In the genomic region with DNA sequence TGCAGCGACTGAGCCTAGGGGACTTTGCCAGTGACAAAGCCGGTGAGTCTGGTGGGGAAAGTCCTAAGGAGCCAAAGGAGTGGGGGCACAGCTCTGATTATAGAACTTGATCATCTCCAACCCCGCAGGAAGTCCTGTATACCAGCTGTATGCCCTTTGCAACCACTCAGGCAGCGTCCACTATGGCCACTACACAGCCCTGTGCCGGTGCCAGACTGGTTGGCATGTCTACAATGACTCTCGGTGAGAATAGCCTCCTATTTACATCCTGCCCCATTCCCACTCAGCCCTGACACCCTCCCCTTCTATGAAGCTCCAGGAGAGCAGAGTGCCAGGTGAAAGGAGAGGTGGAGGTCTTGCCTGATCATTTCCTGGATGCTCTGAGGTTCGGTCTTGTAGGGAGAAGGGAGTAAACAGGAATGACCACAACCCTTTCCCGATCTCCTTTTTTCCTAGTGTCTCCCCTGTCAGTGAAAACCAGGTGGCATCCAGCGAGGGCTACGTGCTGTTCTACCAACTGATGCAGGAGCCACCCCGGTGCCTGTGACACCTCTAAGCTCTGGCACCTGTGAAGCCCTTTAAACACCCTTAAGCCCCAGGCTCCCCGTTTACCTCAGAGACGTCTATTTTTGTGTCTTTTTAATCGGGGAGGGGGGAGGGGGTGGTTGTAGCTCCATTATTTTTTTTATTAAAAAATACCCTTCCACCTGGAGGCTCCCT, we compare ENCODE assay signal across 1 cellular context.
TF ChIP-seq lines count a peak whose summit lies in the region.

No MANE protein-coding gene starts in this region.

TF ChIP-seq in GM12878, 131 proteins besides CTCF, POLR2A, EP300 and RAD21:
- no peak for TF ChIP-seq NFIC (IDR thresholded peaks at IDR 0.05; ENCODE audit: low read depth, low read length)
- TF ChIP-seq JUND (IDR thresholded peaks at IDR 0.05; ENCODE audit: low read depth, low read length): no peak
- TF ChIP-seq, protein P1, sequence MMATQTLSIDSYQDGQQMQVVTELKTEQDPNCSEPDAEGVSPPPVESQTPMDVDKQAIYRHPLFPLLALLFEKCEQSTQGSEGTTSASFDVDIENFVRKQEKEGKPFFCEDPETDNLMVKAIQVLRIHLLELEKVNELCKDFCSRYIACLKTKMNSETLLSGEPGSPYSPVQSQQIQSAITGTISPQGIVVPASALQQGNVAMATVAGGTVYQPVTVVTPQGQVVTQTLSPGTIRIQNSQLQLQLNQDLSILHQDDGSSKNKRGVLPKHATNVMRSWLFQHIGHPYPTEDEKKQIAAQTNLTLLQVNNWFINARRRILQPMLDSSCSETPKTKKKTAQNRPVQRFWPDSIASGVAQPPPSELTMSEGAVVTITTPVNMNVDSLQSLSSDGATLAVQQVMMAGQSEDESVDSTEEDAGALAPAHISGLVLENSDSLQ (IDR thresholded peaks at IDR 0.05): no peak
- TF ChIP-seq BMI1 (IDR thresholded peaks at IDR 0.05; ENCODE audit: borderline replicate concordance): no peak
- TF ChIP-seq PML (IDR thresholded peaks at IDR 0.05; ENCODE audit: low read length): no peak
- no peak for TF ChIP-seq E2F8 (IDR thresholded peaks at IDR 0.05; ENCODE audit: low read depth, partially characterized antibody)
